Comparison of ENCODE assay signal across 18 cellular contexts in genomic region chr18:217532-218334, GRCh38.
DNase-seq lines count a peak whose midpoint lies in the region; ATAC-seq, FAIRE-seq and TF ChIP-seq lines count a peak whose summit lies in the region.
"Had no signal": no experiment of that assay in that cellular context is flagged by ENCODE, and none has a peak within 500 bp of the region (broad histone marks: within the 10 kb centered on the region; RNA-seq: fewer than 3 reads in every experiment).

No MANE protein-coding gene starts in this region.

- in situ Hi-C loops in ACHN (cut with HindIII; ENCODE audit: low pct_ligation_motif_present, low pct_unique_long_range_greater_than_20kb, low sequenced_read_pairs), result no loop called here

- peaks cover 5% of the 10 kb centered on the region for H3K36me3 Mint-ChIP-seq in activated naive CD8-positive, alpha-beta T cell
- peaks cover 28% of the 10 kb centered on the region for H3K36me3 Mint-ChIP-seq in memory B cell

- ATAC-seq in memory B cell (ENCODE audit: low read depth) (no peak), GM18861 (IDR thresholded peaks at IDR 0.05; ENCODE audit: unreplicated experiment) (no peak)
- ATAC-seq: activated CD8-positive, alpha-beta memory T cell treated with anti-CD3 and anti-CD28 coated beads, Interleukin-2, amount 10 ng/mL, durations not matched to agents 7 days and 5 days had no signal

- no peaks in the 10 kb centered on the region for H3K9me3 Mint-ChIP-seq in activated naive CD8-positive, alpha-beta T cell (ENCODE audit: low read depth)
- no peaks in the 10 kb centered on the region for H3K9me3 Mint-ChIP-seq in memory B cell

- CTCF ChIA-PET in RWPE1 (lab: Yijun Ruan, JAX), result no interaction called here

- no peaks in the 10 kb centered on the region for H3K4me1 Mint-ChIP-seq in activated naive CD8-positive, alpha-beta T cell (ENCODE audit: low read depth)
- H3K4me1 Mint-ChIP-seq in memory B cell, result peaks cover 3% of the 10 kb centered on the region
- H3K4me1 Mint-ChIP-seq: activated CD8-positive, alpha-beta memory T cell treated with anti-CD3 and anti-CD28 coated beads, Interleukin-2, amount 10 ng/mL, durations not matched to agents 7 days and 5 days had no signal

- no peak for TF ChIP-seq POLR2A in erythroblast (IDR thresholded peaks at IDR 0.05; ENCODE audit: low read length)

- H3K27ac Mint-ChIP-seq in activated naive CD8-positive, alpha-beta T cell, result peak overlapping the region; percentile 69
- peak overlapping the region; percentile 77 for H3K27ac Mint-ChIP-seq in memory B cell

- H3K4me3 Mint-ChIP-seq in activated naive CD8-positive, alpha-beta T cell, result no peak overlapping the region
- H3K4me3 Mint-ChIP-seq in memory B cell, result no peak overlapping the region
- H3K4me3 Mint-ChIP-seq: activated CD8-positive, alpha-beta memory T cell treated with anti-CD3 and anti-CD28 coated beads, Interleukin-2, amount 10 ng/mL, durations not matched to agents 7 days and 5 days had no signal

- DNase-seq in ACHN, result peak; percentile 4
- no peak for DNase-seq in D721Med (ENCODE audit: insufficient read length, low spot score)
- no peak for DNase-seq in memory B cell (ENCODE audit: low spot score in 2 of 2)
- no peak for DNase-seq in erythroblast (lab: John Stamatoyannopoulos, UW)
- no peak for DNase-seq in NCI-H748 (lab: John Stamatoyannopoulos, UW; ENCODE audit: unreplicated experiment)
- DNase-seq in RWPE1 (ENCODE audit: low spot score), result no peak
- DNase-seq: activated CD8-positive, alpha-beta memory T cell treated with anti-CD3 and anti-CD28 coated beads, Interleukin-2, amount 10 ng/mL, durations not matched to agents 7 days and 5 days; central memory CD4-positive, alpha-beta T cell; DMS153; effector memory CD4-positive, alpha-beta T cell; hippocampal formation; NCI-H1930; NCI-H510A treated with DMSO at 0.1 percent for 48 hours; stimulated activated CD4-positive, alpha-beta T cell treated with anti-CD3 and anti-CD28 coated beads, Interleukin-15, amount 100 ng/mL, for 24 hours; substantia nigra had no signal

- no peak for TF ChIP-seq CTCF in D721Med (IDR thresholded peaks at IDR 0.05; ENCODE audit: insufficient read depth, missing control alignments)
- no peak for TF ChIP-seq CTCF in RWPE1 (conservative IDR thresholded peaks at IDR 0.05; ENCODE audit: low read depth)

- FAIRE-seq in D721Med (lab: Jason Lieb, UNC), result peak; percentile 29

- H3K27ac ChIP-seq in RWPE1, result no peak overlapping the region
- H3K27ac ChIP-seq: SK-N-MC had no signal

- H3K27me3 Mint-ChIP-seq in activated naive CD8-positive, alpha-beta T cell, result no peaks in the 10 kb centered on the region
- H3K27me3 Mint-ChIP-seq in memory B cell, result no peaks in the 10 kb centered on the region
- H3K27me3 Mint-ChIP-seq: activated CD8-positive, alpha-beta memory T cell treated with anti-CD3 and anti-CD28 coated beads, Interleukin-2, amount 10 ng/mL, durations not matched to agents 7 days and 5 days had no signal

- POLR2A ChIA-PET in RWPE1 (lab: Yijun Ruan, JAX; ENCODE audit: low non-redundant PET), result no interaction called here
